28 cellular contexts compared by ENCODE assay signal in the genomic region with DNA sequence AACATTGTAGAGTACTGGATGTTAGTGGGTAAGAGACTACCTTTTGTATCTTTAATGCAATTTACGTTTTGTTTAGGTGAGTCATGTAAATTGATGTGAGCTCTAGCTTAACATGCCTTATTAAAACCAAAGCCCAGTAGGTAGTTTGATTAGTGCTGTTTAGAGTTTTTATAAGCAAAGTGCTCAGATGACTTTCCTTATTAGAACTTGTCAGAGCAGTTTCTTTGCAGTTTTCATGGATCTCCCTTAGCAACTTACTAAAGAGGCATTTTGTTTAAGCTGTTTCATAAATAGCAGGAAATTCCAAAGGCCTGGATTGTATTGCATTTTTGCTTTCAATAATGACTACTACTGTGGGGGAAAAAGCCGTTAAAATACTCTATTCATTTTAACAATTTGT.
"Had no signal": no experiment of that assay in that cellular context is flagged by ENCODE, and none has a peak within 500 bp of the region (broad histone marks: within the 10 kb centered on the region; RNA-seq: fewer than 3 reads in every experiment).

No MANE protein-coding gene starts in this region.

- H3K9me3 Mint-ChIP-seq: activated CD4-positive, alpha-beta memory T cell treated with anti-CD3 and anti-CD28 coated beads for 36 hours; activated naive CD4-positive, alpha-beta T cell treated with anti-CD3 and anti-CD28 coated beads for 36 hours; activated T-helper 1 cell treated with anti-CD3 and anti-CD28 coated beads, Interleukin-12 subunit alpha, Interleukin-12 subunit beta, Interleukin-2, Interleukin-4 antibody, amounts not matched to agents 30 ng/mL and 10 ng/mL and 1 ng/mL, durations not matched to agents 14 hours and 24 hours and 36 hours; naive B cell; stimulated activated naive B cell treated with anti-CD40 and anti-IgM and Interleukin-4, amounts not matched to agents 10 μg/mL and 1 μg/mL and 100 μg/mL, for 72 hours had no signal

- H3K36me3 ChIP-seq: gastrocnemius medialis, left ventricle myocardium inferior, neural progenitor cell, right atrium auricular region, suprapubic skin, tibial artery, upper lobe of right lung had no signal

- ATAC-seq: esophagus mucosa; gastrocnemius medialis; stimulated activated naive B cell treated with anti-CD40 and anti-IgM and Interleukin-4, amounts not matched to agents 10 μg/mL and 1 μg/mL and 100 μg/mL, for 72 hours; upper lobe of right lung had no signal

- H3K9ac ChIP-seq: neural progenitor cell had no signal

- H3K27ac ChIP-seq: gastrocnemius medialis, left ventricle myocardium inferior, neural progenitor cell, right atrium auricular region, suprapubic skin, tibial artery, upper lobe of right lung had no signal

- H3K4me3 Mint-ChIP-seq: activated CD4-positive, alpha-beta memory T cell treated with anti-CD3 and anti-CD28 coated beads for 36 hours; activated CD4-positive, alpha-beta T cell treated with anti-CD3 and anti-CD28 coated beads, Interleukin-2, amount 10 ng/mL, durations not matched to agents 24 days and 14 days; activated naive CD4-positive, alpha-beta T cell treated with anti-CD3 and anti-CD28 coated beads for 36 hours; activated T-helper 1 cell treated with anti-CD3 and anti-CD28 coated beads, Interleukin-12 subunit alpha, Interleukin-12 subunit beta, Interleukin-2, Interleukin-4 antibody, amounts not matched to agents 30 ng/mL and 10 ng/mL and 1 ng/mL, durations not matched to agents 14 hours and 24 hours and 36 hours; neural progenitor cell; stimulated activated naive B cell treated with anti-CD40 and anti-IgM and Interleukin-4, amounts not matched to agents 10 μg/mL and 1 μg/mL and 100 μg/mL, for 72 hours had no signal

- H3K27me3 ChIP-seq: gastrocnemius medialis, neural progenitor cell, right atrium auricular region, suprapubic skin, tibial artery, upper lobe of right lung had no signal

- DNase-seq: activated CD4-positive, alpha-beta memory T cell treated with anti-CD3 and anti-CD28 coated beads for 36 hours; activated CD4-positive, alpha-beta T cell treated with anti-CD3 and anti-CD28 coated beads, Interleukin-2, amount 10 ng/mL, durations not matched to agents 24 days and 14 days; activated CD4-positive, CD25-positive, alpha-beta regulatory T cell treated with anti-CD3 and anti-CD28 coated beads, Interleukin-2, amount 50 U/mL, for 72 hours; activated CD8-positive, alpha-beta memory T cell treated with anti-CD3 and anti-CD28 coated beads, Interleukin-2, amount 50 U/mL, for 4 hours; activated effector memory CD4-positive, alpha-beta T cell treated with anti-CD3 and anti-CD28 coated beads, Interleukin-2, amount 50 U/mL, for 16 hours; activated naive CD4-positive, alpha-beta T cell treated with anti-CD3 and anti-CD28 coated beads for 36 hours; activated T-cell treated with anti-CD3 and anti-CD28 coated beads, Interleukin-2, amount 50 U/mL, for 1 hour; amniotic stem cell; caudate nucleus; cortex of kidney; gastrocnemius medialis; glutamatergic neuron; islet precursor cell; left ventricle myocardium inferior; naive B cell; occipital lobe; stimulated activated CD4-positive, alpha-beta T cell treated with anti-CD3 and anti-CD28 coated beads, Interleukin-15, amount 100 ng/mL, for 24 hours; stimulated activated CD4-positive, alpha-beta T cell treated with anti-CD3 and anti-CD28 coated beads, Interleukin-2, amount 100 ng/mL, for 24 hours; stimulated activated naive B cell treated with anti-CD40 and anti-IgM and Interleukin-4, amounts not matched to agents 10 μg/mL and 1 μg/mL and 100 μg/mL, for 72 hours; T-helper 2 cell; tibial artery; upper lobe of right lung had no signal

- H3K9me3 ChIP-seq: gastrocnemius medialis, left ventricle myocardium inferior, right atrium auricular region, suprapubic skin, tibial artery, upper lobe of right lung had no signal

- H3K36me3 Mint-ChIP-seq: naive B cell had no signal

- H3K4me2 ChIP-seq: neural progenitor cell had no signal

- H3K27ac Mint-ChIP-seq: activated CD4-positive, alpha-beta memory T cell treated with anti-CD3 and anti-CD28 coated beads for 36 hours; activated CD4-positive, alpha-beta T cell treated with anti-CD3 and anti-CD28 coated beads, Interleukin-2, amount 10 ng/mL, durations not matched to agents 24 days and 14 days; activated naive CD4-positive, alpha-beta T cell treated with anti-CD3 and anti-CD28 coated beads for 36 hours; activated T-helper 1 cell treated with anti-CD3 and anti-CD28 coated beads, Interleukin-12 subunit alpha, Interleukin-12 subunit beta, Interleukin-2, Interleukin-4 antibody, amounts not matched to agents 30 ng/mL and 10 ng/mL and 1 ng/mL, durations not matched to agents 14 hours and 24 hours and 36 hours; neural progenitor cell; stimulated activated naive B cell treated with anti-CD40 and anti-IgM and Interleukin-4, amounts not matched to agents 10 μg/mL and 1 μg/mL and 100 μg/mL, for 72 hours had no signal

- H3K27me3 Mint-ChIP-seq: activated CD4-positive, alpha-beta memory T cell treated with anti-CD3 and anti-CD28 coated beads for 36 hours; activated CD4-positive, alpha-beta T cell treated with anti-CD3 and anti-CD28 coated beads, Interleukin-2, amount 10 ng/mL, durations not matched to agents 24 days and 14 days; naive B cell; stimulated activated naive B cell treated with anti-CD40 and anti-IgM and Interleukin-4, amounts not matched to agents 10 μg/mL and 1 μg/mL and 100 μg/mL, for 72 hours had no signal

- H2AFZ ChIP-seq: neural progenitor cell had no signal

- H3K4me3 ChIP-seq: gastrocnemius medialis, left ventricle myocardium inferior, lung, neural progenitor cell, right atrium auricular region, suprapubic skin, tibial artery, upper lobe of right lung had no signal

- H3K4me1 Mint-ChIP-seq: neural progenitor cell had no signal
